ENCODE assay signal across 1 cellular context in genomic region chr9:136807281-136808074, GRCh38.
TF ChIP-seq lines count a peak whose summit lies in the region.

Gene RABL6, plus strand, starts transcription at chr9:136807948. Its CDS starts 249 bp downstream, at chr9:136808197.

TF ChIP-seq in HepG2, 621 proteins besides CTCF, POLR2A, EP300 and RAD21 (continued from another document and continues in another):
- TF ChIP-seq PHF20 (CRISPR knock-in tag; IDR thresholded peaks at IDR 0.05) (no peak; the same call in 1 of the 2 replicates), ZNF33B (CRISPR knock-in tag; IDR thresholded peaks at IDR 0.05) (0 out of 2 replicates have a peak, but pooled peaks have one; percentile 57), ZNF75D (CRISPR knock-in tag; IDR thresholded peaks at IDR 0.05; ENCODE audit: borderline replicate concordance) (no peak), ZNF589 (CRISPR knock-in tag; conservative IDR thresholded peaks at IDR 0.05) (no peak), HMGXB3 (CRISPR knock-in tag; IDR thresholded peaks at IDR 0.05; ENCODE audit: borderline replicate concordance) (no peak), ZBTB7A (CRISPR knock-in tag; IDR thresholded peaks at IDR 0.05) (no peak), MED13 (CRISPR knock-in tag; IDR thresholded peaks at IDR 0.05) (peak; percentile 20; the same call in 1 of the 2 replicates), ZNF264 (CRISPR knock-in tag; IDR thresholded peaks at IDR 0.05) (no peak), ZNF747 (CRISPR knock-in tag; IDR thresholded peaks at IDR 0.05; ENCODE audit: borderline replicate concordance) (peak; percentile 83), ZNF577 (CRISPR knock-in tag; IDR thresholded peaks at IDR 0.05; ENCODE audit: borderline replicate concordance, low read depth) (no peak), ZNF792 (CRISPR knock-in tag; IDR thresholded peaks at IDR 0.05) (no peak; the same call in 1 of the 2 replicates), ZNF749 (CRISPR knock-in tag; IDR thresholded peaks at IDR 0.05; ENCODE audit: borderline replicate concordance) (no peak), ZNF143 (CRISPR knock-in tag; IDR thresholded peaks at IDR 0.05) (peak; percentile 37; the same call in 1 of the 2 replicates), BHLHE40 (IDR thresholded peaks at IDR 0.05; ENCODE audit: low read length) (no peak), CCDC6 (CRISPR knock-in tag; IDR thresholded peaks at IDR 0.05) (peak; percentile 58), GATA4 (IDR thresholded peaks at IDR 0.05; ENCODE audit: borderline replicate concordance, low read depth) (0 out of 2 replicates have a peak, but pooled peaks have one; percentile 36), ZNF18 (CRISPR knock-in tag; IDR thresholded peaks at IDR 0.05; ENCODE audit: insufficient replicate concordance) (no peak), KAT8 (CRISPR knock-in tag; IDR thresholded peaks at IDR 0.05) (0 out of 2 replicates have a peak, but pooled peaks have one; percentile 39), HNRNPL (IDR thresholded peaks at IDR 0.05; ENCODE audit: low read depth, low read length) (no peak), GMEB2 (CRISPR knock-in tag; IDR thresholded peaks at IDR 0.05; ENCODE audit: low read depth) (no peak), FOXC1 (CRISPR knock-in tag; IDR thresholded peaks at IDR 0.05; ENCODE audit: borderline replicate concordance) (peak; percentile 65; the same call in 1 of the 2 replicates), TBL1XR1 (IDR thresholded peaks at IDR 0.05; ENCODE audit: borderline replicate concordance, low read length, partially characterized antibody) (no peak), HNF1B (CRISPR knock-in tag; IDR thresholded peaks at IDR 0.05) (0 out of 2 replicates have a peak, but pooled peaks have one; percentile 11), ZNF44 (CRISPR knock-in tag; IDR thresholded peaks at IDR 0.05) (no peak), ZNF800 (CRISPR knock-in tag; IDR thresholded peaks at IDR 0.05) (peak; percentile 54; the same call in 1 of the 2 replicates), NPAS2 (CRISPR knock-in tag; IDR thresholded peaks at IDR 0.05; ENCODE audit: borderline replicate concordance) (no peak), RBM22 (optimal IDR thresholded peaks at IDR 0.05; ENCODE audit: low read length) (no peak), SNAI1 (CRISPR knock-in tag; IDR thresholded peaks at IDR 0.05; ENCODE audit: borderline replicate concordance) (no peak), MXD1 (CRISPR knock-in tag; IDR thresholded peaks at IDR 0.05) (peak; percentile 27; the same call in 1 of the 2 replicates), ZNF235 (CRISPR knock-in tag; IDR thresholded peaks at IDR 0.05; ENCODE audit: borderline replicate concordance) (0 out of 2 replicates have a peak, but pooled peaks have one; percentile 18), CENPT (CRISPR knock-in tag; IDR thresholded peaks at IDR 0.05; ENCODE audit: low read depth) (no peak), ZFX (CRISPR knock-in tag; IDR thresholded peaks at IDR 0.05; ENCODE audit: low read depth) (peak; percentile 40; the same call in 1 of the 2 replicates), NFATC3 (CRISPR knock-in tag; IDR thresholded peaks at IDR 0.05) (no peak), WIZ (CRISPR knock-in tag; IDR thresholded peaks at IDR 0.05) (0 out of 2 replicates have a peak, but pooled peaks have one; percentile 22), ZNF772 (CRISPR knock-in tag; IDR thresholded peaks at IDR 0.05) (peak; percentile 87; the same call in 1 of the 2 replicates), GRHL1 (CRISPR knock-in tag; conservative IDR thresholded peaks at IDR 0.05) (no peak), CREBL2 (CRISPR knock-in tag; IDR thresholded peaks at IDR 0.05; ENCODE audit: borderline replicate concordance) (no peak), ZNF644 (CRISPR knock-in tag; IDR thresholded peaks at IDR 0.05; ENCODE audit: low read depth) (no peak), ZHX1 (CRISPR knock-in tag; IDR thresholded peaks at IDR 0.05; ENCODE audit: low read depth) (no peak), GABPB1 (CRISPR knock-in tag; IDR thresholded peaks at IDR 0.05) (peak; percentile 53; the same call in 1 of the 2 replicates), ZNF547 (CRISPR knock-in tag; IDR thresholded peaks at IDR 0.05) (no peak; the same call in 1 of the 2 replicates), POGK (CRISPR knock-in tag; conservative IDR thresholded peaks at IDR 0.05) (peak; percentile 57; the same call in 1 of the 2 replicates), ZFP90 (CRISPR knock-in tag; IDR thresholded peaks at IDR 0.05; ENCODE audit: borderline replicate concordance) (no peak), GABPA (IDR thresholded peaks at IDR 0.05; ENCODE audit: low read depth, low read length) (no peak), GABPA (CRISPR knock-in tag; IDR thresholded peaks at IDR 0.05; ENCODE audit: low read depth) (no peak), RARG (CRISPR knock-in tag; IDR thresholded peaks at IDR 0.05; ENCODE audit: low read depth) (no peak), THAP11 (CRISPR knock-in tag; IDR thresholded peaks at IDR 0.05) (0 out of 2 replicates have a peak, but pooled peaks have one; percentile 13)
